24 cellular contexts compared by ENCODE assay signal in the genomic region with DNA sequence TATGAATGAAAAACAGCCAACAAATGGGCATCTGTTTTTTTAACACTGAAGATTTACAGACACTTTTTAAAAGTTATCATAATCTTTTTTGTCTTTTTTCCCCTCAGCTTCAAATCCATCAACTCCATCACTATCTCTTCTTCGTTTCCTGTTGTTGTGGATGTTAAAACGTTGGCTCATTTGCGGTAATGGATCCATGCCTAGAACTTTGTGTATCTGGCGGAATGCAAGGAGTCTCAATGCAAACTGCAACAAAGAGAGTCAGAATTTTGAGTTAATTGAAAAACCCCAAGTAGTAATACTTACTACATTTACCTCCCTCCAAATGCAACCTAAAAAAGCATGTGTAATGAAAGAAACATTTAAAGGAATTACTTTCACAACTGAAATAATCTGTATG. TPM values are rescaled to one million over a fixed set of nuclear protein-coding genes. Genes with fewer than 3 reads are reported as not detected.
DNase-seq lines count a peak whose midpoint lies in the region; ATAC-seq and TF ChIP-seq lines count a peak whose summit lies in the region.
"Had no signal": no experiment of that assay in that cellular context is flagged by ENCODE, and none has a peak within 500 bp of the region (broad histone marks: within the 10 kb centered on the region; RNA-seq: fewer than 3 reads in every experiment).

No MANE protein-coding gene starts in this region.

- no peaks in the 10 kb centered on the region for H3K27me3 Mint-ChIP-seq in CD8-positive, alpha-beta T cell (ENCODE audit: low read depth)
- no peaks in the 10 kb centered on the region for H3K27me3 Mint-ChIP-seq in T-helper 17 cell
- H3K27me3 Mint-ChIP-seq: CD4-positive, alpha-beta T cell had no signal

- TF ChIP-seq CTCF in CD8-positive, alpha-beta T cell (IDR thresholded peaks at IDR 0.05), result no peak
- TF ChIP-seq CTCF in choroid plexus epithelial cell (conservative IDR thresholded peaks at IDR 0.05; ENCODE audit: low read depth, low read length), result no peak

- no peak overlapping the region for H3K27ac ChIP-seq in CD8-positive, alpha-beta T cell (ENCODE audit: low read depth, low read length)
- H3K27ac ChIP-seq: BLaER1, HL-60, SJSA1 had no signal

- DNase-seq in CD8-positive, alpha-beta T cell, result no peak
- DNase-seq in T-helper 17 cell (no peak), choroid plexus epithelial cell (ENCODE audit: low read depth) (peak; percentile 70), iris pigment epithelial cell (ENCODE audit: low read depth) (peak; percentile 34), SW 1271 (lab: John Stamatoyannopoulos, UW) (no peak), NCI-H1048 (lab: John Stamatoyannopoulos, UW) (no peak)
- DNase-seq: Caco-2; CD4-positive, alpha-beta T cell; DMS 273 treated with DMSO at 0.1 percent for 48 hours; DMS79 treated with DMSO at 0.1 percent for 48 hours; MG63; NCI-H1436; NCI-H187 treated with DMSO at 0.1 percent for 48 hours; NCI-H226; NCI-H524; NCI-H774 had no signal

- no peak overlapping the region for H3K4me3 ChIP-seq in CD8-positive, alpha-beta T cell (ENCODE audit: low read depth, low read length)
- H3K4me3 ChIP-seq in choroid plexus epithelial cell (ENCODE audit: low read depth, low read length), result no peak overlapping the region
- H3K4me3 ChIP-seq: BLaER1, GM23338, HAP-1, K562, MG63, SJSA1 had no signal

- peaks cover 54% of the 10 kb centered on the region for H3K36me3 Mint-ChIP-seq in CD8-positive, alpha-beta T cell
- peaks cover 2% of the 10 kb centered on the region for H3K36me3 Mint-ChIP-seq in T-helper 17 cell (ENCODE audit: low read depth)

- POLR2A ChIA-PET in CD8-positive, alpha-beta T cell (lab: Charles Lee), result interaction anchor here (0.7 kb wide), 2 partner anchors 22 to 84 kb away, joined by 3 to 7 read pairs; no protein-coding TSS in a partner anchor

- H3K4me1 ChIP-seq in CD8-positive, alpha-beta T cell (ENCODE audit: insufficient read depth, low read length), result no peaks in the 10 kb centered on the region
- H3K4me1 ChIP-seq: BLaER1, Caco-2 had no signal

- no peaks in the 10 kb centered on the region for H3K27me3 ChIP-seq in CD8-positive, alpha-beta T cell (ENCODE audit: insufficient read depth, low read length)
- H3K27me3 ChIP-seq: BLaER1, MG63, SJSA1 had no signal

- H3K9me3 ChIP-seq in CD8-positive, alpha-beta T cell (ENCODE audit: low read length), result no peaks in the 10 kb centered on the region
- H3K9me3 ChIP-seq in T-helper 17 cell (ENCODE audit: control insufficient read depth, low read length, poor library complexity, severe bottlenecking), result no peaks in the 10 kb centered on the region
- H3K9me3 ChIP-seq: Caco-2, HAP-1, MG63, SJSA1 had no signal

- peaks cover 9% of the 10 kb centered on the region for H3K36me3 ChIP-seq in CD8-positive, alpha-beta T cell (ENCODE audit: insufficient read depth, low read length)

- H3K27ac Mint-ChIP-seq in CD8-positive, alpha-beta T cell, result peak overlapping the region; percentile 22
- peak overlapping the region; percentile 14 for H3K27ac Mint-ChIP-seq in T-helper 17 cell
- H3K27ac Mint-ChIP-seq: CD4-positive, alpha-beta T cell; GM23338 had no signal

- no peaks in the 10 kb centered on the region for H3K4me1 Mint-ChIP-seq in CD8-positive, alpha-beta T cell (ENCODE audit: low read depth)
- H3K4me1 Mint-ChIP-seq in T-helper 17 cell, result no peaks in the 10 kb centered on the region

- no peak for ATAC-seq in CD8-positive, alpha-beta T cell
- no peak for ATAC-seq in T-helper 17 cell
- ATAC-seq in GM21515 (IDR thresholded peaks at IDR 0.05; ENCODE audit: unreplicated experiment), result no peak
- ATAC-seq: GM23338, HepG2, K562 had no signal

- no peak overlapping the region for H3K4me3 Mint-ChIP-seq in CD8-positive, alpha-beta T cell
- H3K4me3 Mint-ChIP-seq in T-helper 17 cell, result no peak overlapping the region
- H3K4me3 Mint-ChIP-seq: CD4-positive, alpha-beta T cell; GM23338 had no signal

- intact Hi-C loops in CD8-positive, alpha-beta T cell (cut with DNase I, micrococcal nuclease), result no loop called here

- CTCF ChIA-PET in CD8-positive, alpha-beta T cell (lab: Charles Lee), result interaction anchor here (0.6 kb wide), 1 partner anchor 33 kb away, joined by 4 read pairs; no protein-coding TSS in a partner anchor

- H3K9me3 Mint-ChIP-seq in CD8-positive, alpha-beta T cell, result no peaks in the 10 kb centered on the region
- H3K9me3 Mint-ChIP-seq: CD4-positive, alpha-beta T cell had no signal

RNA-seq across cellular contexts. Expression of a gene that starts 43.0 kb away (rescaled TPM):
- 10 to 100 TPM; 20.0 to 21.2 TPM for total RNA-seq in CD8-positive, alpha-beta T cell
- total RNA-seq in T-helper 17 cell, result 10 to 100 TPM; 20.6 to 29.4 TPM

Comparison
In these comparisons a context has a peak if more than half of its experiments do, and no peak if none do; other contexts are left out.
1. DNase-seq: peak in choroid plexus epithelial cell (single experiment) and iris pigment epithelial cell (single experiment); none in CD8-positive, alpha-beta T cell (0 of 7), T-helper 17 cell (0 of 3), SW 1271 (0 of 2) and NCI-H1048 (single experiment).